18 cellular contexts compared by ENCODE assay signal in the genomic region with DNA sequence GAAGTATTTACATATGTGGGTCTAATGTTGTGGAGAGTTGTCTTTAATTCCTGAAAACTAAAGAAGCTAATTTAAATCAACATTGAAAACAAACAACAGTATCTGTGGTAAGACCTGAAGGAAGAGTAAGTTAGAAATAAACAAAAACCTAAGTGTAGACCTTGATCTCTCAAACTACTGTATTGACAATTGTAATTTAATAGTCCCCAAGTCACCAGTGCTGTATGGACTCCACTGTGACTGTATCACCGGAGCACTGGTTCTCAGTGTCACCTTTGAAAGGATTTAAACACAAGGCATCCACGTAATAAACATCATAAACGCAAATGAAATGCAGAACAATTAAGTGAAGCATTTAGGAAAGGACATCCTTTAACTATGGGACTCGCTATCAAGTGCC.
"Had no signal": no experiment of that assay in that cellular context is flagged by ENCODE, and none has a peak within 500 bp of the region (broad histone marks: within the 10 kb centered on the region; RNA-seq: fewer than 3 reads in every experiment).

No MANE protein-coding gene starts in this region.

- FAIRE-seq: frontal cortex, pancreas, urothelium cell line had no signal

- H3K4me1 Mint-ChIP-seq: natural killer cell; stimulated activated memory B cell treated with anti-CD40 and anti-IgM and Interleukin-4, amounts not matched to agents 10 μg/mL and 1 μg/mL and 100 μg/mL, for 72 hours had no signal

- H3K4me1 ChIP-seq: lower lobe of right lung, pancreas, spleen, tibial nerve, upper lobe of left lung had no signal

- H3K4me3 Mint-ChIP-seq: natural killer cell; stimulated activated memory B cell treated with anti-CD40 and anti-IgM and Interleukin-4, amounts not matched to agents 10 μg/mL and 1 μg/mL and 100 μg/mL, for 72 hours had no signal

- ATAC-seq: left colon; lower lobe of right lung; natural killer cell; pancreas; stimulated activated memory B cell treated with anti-CD40 and anti-IgM and Interleukin-4, amounts not matched to agents 10 μg/mL and 1 μg/mL and 100 μg/mL, for 72 hours; stimulated activated naive CD8-positive, alpha-beta T cell treated with anti-CD3 and anti-CD28 coated beads, Interleukin-15, Interleukin-2, amounts not matched to agents 100 U/mL and 50 U/mL, for 24 hours had no signal

- H3K27me3 Mint-ChIP-seq: stimulated activated memory B cell treated with anti-CD40 and anti-IgM and Interleukin-4, amounts not matched to agents 10 μg/mL and 1 μg/mL and 100 μg/mL, for 72 hours had no signal

- H3K27ac Mint-ChIP-seq: natural killer cell; stimulated activated memory B cell treated with anti-CD40 and anti-IgM and Interleukin-4, amounts not matched to agents 10 μg/mL and 1 μg/mL and 100 μg/mL, for 72 hours had no signal

- H3K27me3 ChIP-seq: pancreas, sigmoid colon, spleen, tibial nerve, upper lobe of left lung had no signal

- H3K9me3 Mint-ChIP-seq: natural killer cell; stimulated activated memory B cell treated with anti-CD40 and anti-IgM and Interleukin-4, amounts not matched to agents 10 μg/mL and 1 μg/mL and 100 μg/mL, for 72 hours had no signal

- H3K36me3 Mint-ChIP-seq: natural killer cell had no signal

- H3K27ac ChIP-seq: lower lobe of right lung, pancreas, sigmoid colon, spleen, thoracic aorta, tibial nerve, upper lobe of left lung had no signal

- H3K9me3 ChIP-seq: lower lobe of right lung, pancreas, sigmoid colon, spleen, thoracic aorta, tibial nerve, upper lobe of left lung had no signal

- DNase-seq: cortex of kidney; effector CD4-positive, alpha-beta T cell; left colon; left ventricle myocardium superior; lower lobe of right lung; natural killer cell; occipital lobe; pancreas; sigmoid colon; spleen; stimulated activated CD4-positive, alpha-beta T cell treated with anti-CD3 and anti-CD28 coated beads, Interleukin-4, amount 100 ng/mL, for 4 hours; stimulated activated naive CD8-positive, alpha-beta T cell treated with anti-CD3 and anti-CD28 coated beads, Interleukin-15, Interleukin-2, amounts not matched to agents 100 U/mL and 50 U/mL, for 24 hours; upper lobe of left lung had no signal

- H3K36me3 ChIP-seq: pancreas had no signal

- H3K4me3 ChIP-seq: lower lobe of right lung, pancreas, sigmoid colon, spleen, thoracic aorta, tibial nerve, upper lobe of left lung had no signal
